ENCODE assay signal across 8 cellular contexts in genomic region chr3:49786357-49787181, GRCh38. TPM values are rescaled to one million over a fixed set of nuclear protein-coding genes. Genes with fewer than 3 reads are reported as not detected.
DNase-seq lines count a peak whose midpoint lies in the region; ATAC-seq, FAIRE-seq and TF ChIP-seq lines count a peak whose summit lies in the region.

TSS of gene IP6K1 (minus strand) at chr3:49786542. CDS start at chr3:49748040, 38,502 bp downstream.

- H3K27ac ChIP-seq in right atrium auricular region (peak within 1 kb of the TSS; percentile 95 to 99), psoas muscle (peak within 1 kb of the TSS; percentile 96)

- peaks cover 4% of the 10 kb centered on the region for H3K36me3 ChIP-seq in right atrium auricular region
- peaks cover 0 to 28% of the 10 kb centered on the region in 2 donors for H3K36me3 ChIP-seq in psoas muscle (ENCODE audit: insufficient read depth in 1 of 2, low read depth in 1 of 2)

- H3K4me1 ChIP-seq in right atrium auricular region, result peaks cover 0 to 39% of the 10 kb centered on the region in 2 donors
- peaks cover 19% of the 10 kb centered on the region for H3K4me1 ChIP-seq in psoas muscle

- no peaks in the 10 kb centered on the region for H3K27me3 ChIP-seq in right atrium auricular region
- no peaks in the 10 kb centered on the region for H3K27me3 ChIP-seq in psoas muscle (ENCODE audit: insufficient read depth in 3 of 3, low read length in 2 of 3)

- peak within 1 kb of the TSS; percentile 96 to 98 for H3K4me3 ChIP-seq in right atrium auricular region
- peak within 1 kb of the TSS; percentile 96 for H3K4me3 ChIP-seq in psoas muscle

- H3K9me3 ChIP-seq in right atrium auricular region (no peaks in the 10 kb centered on the region), psoas muscle (no peaks in the 10 kb centered on the region)

- DNase-seq in NCI-H187 treated with DMSO at 0.1 percent for 48 hours (lab: John Stamatoyannopoulos, UW) (peak; percentile 90), anterior cingulate cortex (lab: John Stamatoyannopoulos, UW) (peak; percentile 92 to 100 (median 100)), right atrium auricular region (ENCODE audit: low spot score) (peak; percentile 100), psoas muscle (peak; percentile 100), urothelium cell line (ENCODE audit: low spot score) (peak; percentile 100)

- TF ChIP-seq CTCF in right atrium auricular region (IDR thresholded peaks at IDR 0.05), result no peak
- no peak for TF ChIP-seq CTCF in psoas muscle (IDR thresholded peaks at IDR 0.05)

- ATAC-seq in GM18499 (IDR thresholded peaks at IDR 0.05; ENCODE audit: insufficient read depth, unreplicated experiment) (peak; percentile 92), HG02943 (IDR thresholded peaks at IDR 0.05; ENCODE audit: low read depth, unreplicated experiment) (peak; percentile 97), psoas muscle (peak; percentile 99 to 100 (median 100))

- 4 to 5% (median 4%) methylated on average over 41 to 55 of the region's 55 CpGs for WGBS in psoas muscle, 3 donors

- intact Hi-C loops in T-helper 2 cell treated with Interferon-gamma antibody and Interleukin-4, amounts not matched to agents 100 ng/mL and 5 ng/mL, for 36 hours (cut with micrococcal nuclease), result loop anchor here (1.0 to 5.0 kb wide), 4 partner anchors 16 to 153 kb away; partner anchors contain the start of gene TRAIP
- intact Hi-C loops in psoas muscle (cut with DNase I), result no loop called here

- peak; percentile 88 for FAIRE-seq in urothelium cell line (lab: Jason Lieb, UNC)

RNA-seq across cellular contexts. Expression of gene IP6K1, which starts in this region (rescaled TPM):
- total RNA-seq in T-helper 2 cell treated with Interferon-gamma antibody and Interleukin-4, amounts not matched to agents 100 ng/mL and 5 ng/mL, for 36 hours, result 34.2 and 37.4 TPM in 2 replicates
- total RNA-seq in right atrium auricular region (10 to 100 TPM; 24.0 to 30.9 TPM), psoas muscle (10 to 100 TPM; 11.6 to 16.1 (median 13.1) TPM)
- 10 to 100 TPM in 1 of 3 donors, 1 to 10 TPM in 2; 9.1 to 15.5 (median 9.5) TPM for polyA plus RNA-seq in psoas muscle

Comparison
In these comparisons a context has a peak if more than half of its experiments do, and no peak if none do; other contexts are left out.
1. Peak in every context shown above with its lines: DNase-seq, ATAC-seq, H3K4me3 ChIP-seq and H3K27ac ChIP-seq.